In genomic region chr10:30736685-30737232, GRCh38 we compare ENCODE assay signal across 8 cellular contexts.
DNase-seq lines count a peak whose midpoint lies in the region; ATAC-seq lines count a peak whose summit lies in the region.

No MANE protein-coding gene starts in this region.

- peaks cover 3 to 28% of the 10 kb centered on the region in 2 donors for H3K27me3 Mint-ChIP-seq in stimulated activated naive B cell treated with anti-CD40 and anti-IgM and Interleukin-4, amounts not matched to agents 10 μg/mL and 1 μg/mL and 100 μg/mL, for 72 hours

- peak; percentile 25 for DNase-seq in DMS53 (lab: John Stamatoyannopoulos, UW)
- no peak for DNase-seq in DMS53 treated with DMSO at 0.1 percent for 48 hours (lab: John Stamatoyannopoulos, UW; ENCODE audit: unreplicated experiment)
- DNase-seq in NOMO-1 (lab: John Stamatoyannopoulos, UW; ENCODE audit: unreplicated experiment in 2 of 2), result peak; percentile 53 to 76
- DNase-seq in epidermal melanocyte (ENCODE audit: insufficient read length, low spot score), result peak; percentile 69
- peak; percentile 47 for DNase-seq in stimulated activated naive B cell treated with anti-CD40 and anti-IgM and Interleukin-4, amounts not matched to agents 10 μg/mL and 1 μg/mL and 100 μg/mL, for 72 hours
- no peak for DNase-seq in NCI-H748 (lab: John Stamatoyannopoulos, UW; ENCODE audit: unreplicated experiment)
- no peak for DNase-seq in NCI-H526 treated with DMSO at 0.1 percent for 48 hours (lab: John Stamatoyannopoulos, UW)

- H3K9me3 Mint-ChIP-seq in stimulated activated naive B cell treated with anti-CD40 and anti-IgM and Interleukin-4, amounts not matched to agents 10 μg/mL and 1 μg/mL and 100 μg/mL, for 72 hours, result peaks cover 0 to 2% of the 10 kb centered on the region in 2 donors

- H3K27ac Mint-ChIP-seq in stimulated activated naive B cell treated with anti-CD40 and anti-IgM and Interleukin-4, amounts not matched to agents 10 μg/mL and 1 μg/mL and 100 μg/mL, for 72 hours, result peak overlapping the region; percentile 78

- ATAC-seq in HG02642 (IDR thresholded peaks at IDR 0.05; ENCODE audit: poor library complexity, unreplicated experiment), result peak; percentile 72
- peak; percentile 89 to 93 for ATAC-seq in stimulated activated naive B cell treated with anti-CD40 and anti-IgM and Interleukin-4, amounts not matched to agents 10 μg/mL and 1 μg/mL and 100 μg/mL, for 72 hours (replicated peaks)

- H3K4me3 Mint-ChIP-seq in stimulated activated naive B cell treated with anti-CD40 and anti-IgM and Interleukin-4, amounts not matched to agents 10 μg/mL and 1 μg/mL and 100 μg/mL, for 72 hours, result no peak overlapping the region

- H3K36me3 Mint-ChIP-seq in stimulated activated naive B cell treated with anti-CD40 and anti-IgM and Interleukin-4, amounts not matched to agents 10 μg/mL and 1 μg/mL and 100 μg/mL, for 72 hours, result no peaks in the 10 kb centered on the region

- peaks cover 3 to 11% of the 10 kb centered on the region in 2 donors for H3K4me1 Mint-ChIP-seq in stimulated activated naive B cell treated with anti-CD40 and anti-IgM and Interleukin-4, amounts not matched to agents 10 μg/mL and 1 μg/mL and 100 μg/mL, for 72 hours

Comparison
In these comparisons a context has a peak if more than half of its experiments do, and no peak if none do; other contexts are left out.
1. DNase-seq: peak in DMS53 (single experiment), NOMO-1 (2 of 2), epidermal melanocyte (single experiment) and stimulated activated naive B cell treated with anti-CD40 and anti-IgM and Interleukin-4, amounts not matched to agents 10 μg/mL and 1 μg/mL and 100 μg/mL, for 72 hours (single experiment); none in DMS53 treated with DMSO at 0.1 percent for 48 hours (single experiment), NCI-H748 (single experiment) and NCI-H526 treated with DMSO at 0.1 percent for 48 hours (single experiment).